Comparison of ENCODE assay signal across 9 cellular contexts in the genomic region with DNA sequence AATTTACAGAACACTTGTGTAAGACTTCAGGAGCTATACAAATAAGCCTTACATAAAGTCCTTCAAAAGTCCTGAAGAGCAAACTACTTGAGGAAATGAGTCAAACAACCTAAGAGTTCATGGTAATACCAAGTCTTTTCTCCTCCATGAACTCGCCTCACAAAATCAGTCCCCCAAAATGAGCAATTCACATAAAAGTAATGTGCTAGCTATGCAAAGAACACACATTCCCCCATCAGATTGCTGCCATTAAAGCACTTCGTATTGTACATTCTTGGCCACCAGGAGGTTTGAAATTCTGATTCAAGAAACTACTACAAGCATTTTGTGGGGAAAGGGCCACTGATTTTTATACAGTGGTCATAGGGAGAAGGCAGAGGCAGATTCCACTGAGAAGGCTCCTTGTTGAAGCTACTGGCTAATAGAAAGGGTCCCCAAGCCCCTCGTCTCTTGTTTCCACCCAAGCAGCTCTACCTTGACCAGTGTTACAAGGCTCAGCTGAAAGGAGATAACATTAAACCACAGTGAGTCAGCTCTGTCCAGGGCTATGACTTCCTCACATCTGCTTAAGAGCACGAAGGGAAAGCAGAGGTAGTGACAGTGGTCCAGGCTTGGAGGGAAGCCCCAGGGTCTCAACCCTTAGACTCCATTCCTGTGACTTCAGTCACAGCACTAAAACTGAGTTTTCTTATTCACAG.
DNase-seq lines count a peak whose midpoint lies in the region; ATAC-seq, FAIRE-seq and TF ChIP-seq lines count a peak whose summit lies in the region.
"Had no signal": no experiment of that assay in that cellular context is flagged by ENCODE, and none has a peak within 500 bp of the region (broad histone marks: within the 10 kb centered on the region; RNA-seq: fewer than 3 reads in every experiment).

No MANE protein-coding gene starts in this region.

- no peaks in the 10 kb centered on the region for H3K36me3 ChIP-seq in SJSA1

- no peak overlapping the region for H3K27ac Mint-ChIP-seq in activated naive CD4-positive, alpha-beta T cell treated with anti-CD3 and anti-CD28 coated beads, Interleukin-2, amount 50 U/mL, for 72 hours
- H3K27ac Mint-ChIP-seq: CD8-positive, alpha-beta T cell had no signal

- no peak overlapping the region for H3K4me3 ChIP-seq in SJSA1
- no peak overlapping the region for H3K4me3 ChIP-seq in fibroblast of pulmonary artery (replicated peaks; ENCODE audit: low read depth, low read length)

- H3K27ac ChIP-seq in SJSA1: peak overlapping the region; percentile 66

- peak; percentile 75 to 91 for ATAC-seq in activated naive CD4-positive, alpha-beta T cell treated with anti-CD3 and anti-CD28 coated beads, Interleukin-2, amount 50 U/mL, for 72 hours
- no peak for ATAC-seq in HG03108 (IDR thresholded peaks at IDR 0.05; ENCODE audit: unreplicated experiment)
- ATAC-seq: CD8-positive, alpha-beta T cell had no signal

- H3K4me1 ChIP-seq in SJSA1 (replicated peaks): peaks cover 38% of the 10 kb centered on the region

- FAIRE-seq in D721Med (lab: Jason Lieb, UNC): no peak

- H3K9me3 ChIP-seq in SJSA1 (replicated peaks): peaks cover 7% of the 10 kb centered on the region; the same call in 1 of the 2 replicates

- TF ChIP-seq CTCF in fibroblast of pulmonary artery (IDR thresholded peaks at IDR 0.05; ENCODE audit: low read length, missing control alignments) (peak; percentile 4), D721Med (IDR thresholded peaks at IDR 0.05; ENCODE audit: insufficient read depth, missing control alignments) (no peak)

- DNase-seq in activated naive CD4-positive, alpha-beta T cell treated with anti-CD3 and anti-CD28 coated beads, Interleukin-2, amount 50 U/mL, for 72 hours (ENCODE audit: low spot score in 2 of 2): no peak
- no peak for DNase-seq in activated naive CD4-positive, alpha-beta T cell treated with Interleukin-2 at 50 U/mL for 16 hours
- peak in 1 of 2 experiments; percentile 65 for DNase-seq in SJSA1 (ENCODE audit: low read depth in 1 of 2, low spot score in 2 of 2)
- peak; percentile 19 for DNase-seq in fibroblast of pulmonary artery (ENCODE audit: low read depth)
- DNase-seq in HuH-7.5 (ENCODE audit: low spot score): no peak
- DNase-seq in DMS79 (lab: John Stamatoyannopoulos, UW): no peak
- no peak for DNase-seq in D721Med (ENCODE audit: insufficient read length, low spot score)
- DNase-seq: CD8-positive, alpha-beta T cell had no signal

- peaks cover 0 to 6% of the 10 kb centered on the region in 2 donors for H3K36me3 Mint-ChIP-seq in activated naive CD4-positive, alpha-beta T cell treated with anti-CD3 and anti-CD28 coated beads, Interleukin-2, amount 50 U/mL, for 72 hours
- H3K36me3 Mint-ChIP-seq: CD8-positive, alpha-beta T cell had no signal

- H3K27me3 ChIP-seq in SJSA1 (replicated peaks): no peaks in the 10 kb centered on the region

- H3K9me3 Mint-ChIP-seq in activated naive CD4-positive, alpha-beta T cell treated with anti-CD3 and anti-CD28 coated beads, Interleukin-2, amount 50 U/mL, for 72 hours: peaks cover 0 to 3% of the 10 kb centered on the region in 2 donors
